In the genomic region with DNA sequence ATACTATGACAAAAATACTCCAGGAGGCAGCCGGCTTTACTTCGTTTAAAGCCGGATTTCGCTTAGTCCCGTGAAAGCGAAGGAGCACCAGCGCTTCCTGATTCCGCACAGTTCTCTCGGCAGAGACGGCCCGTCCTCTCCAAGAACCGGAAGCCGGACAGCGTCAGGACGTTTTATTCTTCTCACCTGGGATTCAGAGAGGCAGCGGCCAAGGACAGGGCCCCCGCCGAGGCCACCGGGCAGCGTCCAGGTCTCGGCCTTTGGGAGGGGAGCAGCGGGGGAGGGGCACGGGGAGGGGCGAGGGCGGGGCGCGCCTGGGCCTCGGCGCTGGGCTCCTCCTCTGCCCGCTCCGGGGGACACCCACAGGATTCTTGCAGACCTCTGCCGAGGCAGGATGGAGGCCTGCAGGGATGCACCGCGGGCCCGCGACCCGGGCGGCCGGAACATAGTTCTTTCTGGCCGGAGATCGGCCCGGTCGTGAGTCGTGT, we compare ENCODE assay signal across 8 cellular contexts. TPM values are rescaled to one million over a fixed set of nuclear protein-coding genes. Genes with fewer than 3 reads are reported as not detected.
DNase-seq lines count a peak whose midpoint lies in the region; FAIRE-seq and TF ChIP-seq lines count a peak whose summit lies in the region.

No MANE protein-coding gene starts in this region.

- H3K27ac ChIP-seq in breast epithelium (peak overlapping the region; percentile 88 to 99), smooth muscle cell (ENCODE audit: low read depth) (peak overlapping the region; percentile 80)

- peak overlapping the region; percentile 63 for H3K9ac ChIP-seq in smooth muscle cell (ENCODE audit: low read depth)

- 2% methylated on average over 44 of the region's 44 CpGs for WGBS in smooth muscle cell (ENCODE audit: low lambda C conversion rate)

- H3K27me3 ChIP-seq in breast epithelium (no peaks in the 10 kb centered on the region), smooth muscle cell (ENCODE audit: low read depth) (no peaks in the 10 kb centered on the region)

- no peaks in the 10 kb centered on the region for H3K9me3 ChIP-seq in breast epithelium
- H3K9me3 ChIP-seq in iPS-18c (ENCODE audit: control insufficient read depth, insufficient read depth, low read length): no peaks in the 10 kb centered on the region
- no peaks in the 10 kb centered on the region for H3K9me3 ChIP-seq in smooth muscle cell (replicated peaks; ENCODE audit: low read depth)

- H3K4me2 ChIP-seq in smooth muscle cell: peak overlapping the region; percentile 89

- peak; percentile 18 for FAIRE-seq in GM18507 (lab: Jason Lieb, UNC)

- H3K36me3 ChIP-seq in breast epithelium (no peaks in the 10 kb centered on the region), smooth muscle cell (ENCODE audit: low read depth) (no peaks in the 10 kb centered on the region)

- no peak for DNase-seq in GM18507 (ENCODE audit: extremely low spot score, insufficient read length, low read depth)
- peak; percentile 76 for DNase-seq in UCSD-AML1 (lab: John Stamatoyannopoulos, UW; ENCODE audit: unreplicated experiment)
- DNase-seq in breast epithelium (ENCODE audit: low spot score in 2 of 2): peak; percentile 53 to 67
- DNase-seq in smooth muscle cell (lab: John Stamatoyannopoulos, UW; ENCODE audit: unreplicated experiment): peak; percentile 43
- DNase-seq in DMS153 treated with DMSO at 0.1 percent for 48 hours (lab: John Stamatoyannopoulos, UW; ENCODE audit: unreplicated experiment): no peak
- DNase-seq in NCI-H69 (lab: John Stamatoyannopoulos, UW): no peak
- no peak for DNase-seq in RPMI8226

- TF ChIP-seq POLR2A in breast epithelium (IDR thresholded peaks at IDR 0.05): no peak

- H3K4me1 ChIP-seq in breast epithelium: peaks cover 8 to 28% of the 10 kb centered on the region in 2 donors
- peaks cover 27% of the 10 kb centered on the region for H3K4me1 ChIP-seq in smooth muscle cell (ENCODE audit: low read depth)

- H4K20me1 ChIP-seq in smooth muscle cell (ENCODE audit: low read depth): peaks cover 80% of the 10 kb centered on the region

- H3F3A ChIP-seq in smooth muscle cell (ENCODE audit: low read depth): peaks cover 21% of the 10 kb centered on the region

- peaks cover 94% of the 10 kb centered on the region for H3K79me2 ChIP-seq in smooth muscle cell (ENCODE audit: low read depth)

- H2AFZ ChIP-seq in smooth muscle cell (ENCODE audit: low read depth): peak overlapping the region; percentile 6

- intact Hi-C loops in breast epithelium (cut with DNase I; ENCODE audit: low total_unique reads): no loop called here

- TF ChIP-seq CTCF in breast epithelium (IDR thresholded peaks at IDR 0.05) (no peak), smooth muscle cell (IDR thresholded peaks at IDR 0.05; ENCODE audit: borderline replicate concordance, insufficient read depth, poor library complexity, severe bottlenecking) (no peak)

- H3K4me3 ChIP-seq in breast epithelium (peak overlapping the region; percentile 47 to 68 (median 57)), iPS-18c (ENCODE audit: insufficient read depth, low read depth, low read length) (peak overlapping the region; percentile 46), smooth muscle cell (peak overlapping the region; percentile 61)

RNA-seq across cellular contexts. Expression of gene DIDO1, which starts 2.8 kb away (rescaled TPM):
- total RNA-seq in breast epithelium (10 to 100 TPM; 59.8 to 83.1 (median 64.9) TPM), smooth muscle cell (24.6 and 25.8 TPM in 2 replicates)
- 14.4 and 16.0 TPM in 2 replicates for polyA plus RNA-seq in smooth muscle cell

RNA-seq across cellular contexts. Expression of gene GID8, which starts 8.9 kb away (rescaled TPM):
- total RNA-seq in breast epithelium (10 to 100 TPM; 30.2 to 36.7 (median 31.8) TPM), smooth muscle cell (23.5 and 34.8 TPM in 2 replicates)
- polyA plus RNA-seq in smooth muscle cell: 13.9 and 20.8 TPM in 2 replicates

RNA-seq across cellular contexts. Expression of gene SLC17A9, which starts 23.4 kb away (rescaled TPM):
- total RNA-seq in breast epithelium: 1 to 10 TPM; 2.2 to 4.9 (median 2.7) TPM
- total RNA-seq in smooth muscle cell: 32.4 and 32.5 TPM in 2 replicates
- polyA plus RNA-seq in smooth muscle cell: 92.5 and 96.7 TPM in 2 replicates

Comparison
In these comparisons a context has a peak if more than half of its experiments do, and no peak if none do; other contexts are left out.
1. DNase-seq: peak in UCSD-AML1 (single experiment), breast epithelium (2 of 2) and smooth muscle cell (single experiment); none in GM18507 (single experiment), DMS153 treated with DMSO at 0.1 percent for 48 hours (single experiment), NCI-H69 (single experiment) and RPMI8226 (single experiment).
2. Peak in every context shown above with its lines, with median percentiles within 50 percentile points of each other: H3K4me3 ChIP-seq.